In genomic region chr17:57256708-57257112, GRCh38 we compare ENCODE assay signal across 8 cellular contexts. TPM values are rescaled to one million over a fixed set of nuclear protein-coding genes. Genes with fewer than 3 reads are reported as not detected.
DNase-seq lines count a peak whose midpoint lies in the region; ATAC-seq and TF ChIP-seq lines count a peak whose summit lies in the region.

No MANE protein-coding gene starts in this region.

- peaks cover 26% of the 10 kb centered on the region for H3K36me3 Mint-ChIP-seq in activated CD4-positive, alpha-beta memory T cell treated with anti-CD3 and anti-CD28 coated beads for 36 hours
- H3K36me3 Mint-ChIP-seq in natural killer cell: peaks cover 3% of the 10 kb centered on the region

- H3K27ac ChIP-seq in uterus: peak overlapping the region; percentile 98 to 99

- H3K4me3 Mint-ChIP-seq in activated CD4-positive, alpha-beta memory T cell treated with anti-CD3 and anti-CD28 coated beads for 36 hours: peak overlapping the region; percentile 85
- peak overlapping the region; percentile 97 for H3K4me3 Mint-ChIP-seq in natural killer cell

- H3K4me1 ChIP-seq in uterus: peaks cover 0 to 6% of the 10 kb centered on the region in 2 donors

- no peak for TF ChIP-seq CTCF in epithelial cell of proximal tubule (conservative IDR thresholded peaks at IDR 0.05; ENCODE audit: low read depth, low read length)
- no peak for TF ChIP-seq CTCF in natural killer cell (IDR thresholded peaks at IDR 0.05)
- no peak for TF ChIP-seq CTCF in uterus (IDR thresholded peaks at IDR 0.05)

- peak in 3 of 4 experiments; percentile 11 to 36 (median 24) for DNase-seq in activated CD4-positive, CD25-positive, alpha-beta regulatory T cell (lab: John Stamatoyannopoulos, UW)
- DNase-seq in activated CD4-positive, CD25-positive, alpha-beta regulatory T cell treated with anti-CD3 and anti-CD28 coated beads, Interleukin-2, amount 50 U/mL, for 72 hours: no peak
- DNase-seq in LHCN-M2 (ENCODE audit: low read depth) (peak; percentile 19), epithelial cell of proximal tubule (ENCODE audit: low read depth) (no peak), natural killer cell (no peak), uterus (peak in 1 of 2 donors; percentile 49)
- DNase-seq in activated CD4-positive, alpha-beta memory T cell treated with anti-CD3 and anti-CD28 coated beads for 36 hours: peak; percentile 58

- no peaks in the 10 kb centered on the region for H3K27me3 ChIP-seq in uterus

- TF ChIP-seq POLR2A in uterus (IDR thresholded peaks at IDR 0.05): no peak

- H3K27ac Mint-ChIP-seq in activated CD4-positive, alpha-beta memory T cell treated with anti-CD3 and anti-CD28 coated beads for 36 hours: peak overlapping the region; percentile 85
- H3K27ac Mint-ChIP-seq in natural killer cell: peak overlapping the region; percentile 69 to 97

- intact Hi-C loops in activated CD4-positive, alpha-beta memory T cell treated with anti-CD3 and anti-CD28 coated beads for 36 hours (cut with micrococcal nuclease): loop anchor here (1.0 to 5.0 kb wide), 4 partner anchors 22 to 346 kb away; no protein-coding TSS in a partner anchor
- intact Hi-C loops in natural killer cell (cut with micrococcal nuclease): no loop called here
- intact Hi-C loops in uterus (cut with DNase I; ENCODE audit: low total_unique reads): no loop called here

- no peaks in the 10 kb centered on the region for H3K27me3 Mint-ChIP-seq in activated CD4-positive, alpha-beta memory T cell treated with anti-CD3 and anti-CD28 coated beads for 36 hours
- H3K27me3 Mint-ChIP-seq in natural killer cell (ENCODE audit: low read depth in 2 of 2): peaks cover 0 to 3% of the 10 kb centered on the region in 2 donors

- POLR2A ChIA-PET in activated CD4-positive, alpha-beta memory T cell treated with anti-CD3 and anti-CD28 coated beads for 36 hours (lab: Charles Lee): interaction anchor here (0.7 to 1.2 kb wide), 3 partner anchors 12 to 347 kb away, joined by 3 read pairs; no protein-coding TSS in a partner anchor

- H3K4me1 Mint-ChIP-seq in activated CD4-positive, alpha-beta memory T cell treated with anti-CD3 and anti-CD28 coated beads for 36 hours (ENCODE audit: low read depth): peaks cover 48% of the 10 kb centered on the region
- peaks cover 34 to 35% of the 10 kb centered on the region in 2 donors for H3K4me1 Mint-ChIP-seq in natural killer cell

- no peaks in the 10 kb centered on the region for H3K9me3 ChIP-seq in uterus

- ATAC-seq in natural killer cell (peak; percentile 7 to 19 (median 12)), GM18873 (IDR thresholded peaks at IDR 0.05; ENCODE audit: low FRiP score, unreplicated experiment) (no peak)

- CTCF ChIA-PET in activated CD4-positive, alpha-beta memory T cell treated with anti-CD3 and anti-CD28 coated beads for 36 hours (lab: Charles Lee): interaction anchor here (0.9 to 3.2 kb wide), 3 partner anchors 13 to 416 kb away, joined by 3 to 29 read pairs (median 13); no protein-coding TSS in a partner anchor

- H3K4me3 ChIP-seq in epithelial cell of proximal tubule (ENCODE audit: low read depth, low read length) (peak overlapping the region; percentile 80), uterus (peak overlapping the region; percentile 86 to 96)

- H3K9me3 Mint-ChIP-seq in activated CD4-positive, alpha-beta memory T cell treated with anti-CD3 and anti-CD28 coated beads for 36 hours: no peaks in the 10 kb centered on the region
- H3K9me3 Mint-ChIP-seq in natural killer cell: no peaks in the 10 kb centered on the region

- H3K36me3 ChIP-seq in uterus: no peaks in the 10 kb centered on the region

RNA-seq across cellular contexts. Expression of gene MSI2, which starts 0.4 kb away (rescaled TPM):
- total RNA-seq in LHCN-M2 (2014; rRNA removed) (120 and 126 TPM in 2 replicates), epithelial cell of proximal tubule (26.3 and 26.6 TPM in 2 replicates), natural killer cell (100 to 1,000 TPM in 1 of 3 donors, 10 to 100 TPM in 2; 95.5 to 145 (median 96.8) TPM), uterus (10 to 100 TPM; 13.2 to 60.8 (median 44.5) TPM)
- 39.5 TPM for polyA plus RNA-seq in LHCN-M2 (2012)
- 10 to 100 TPM; 65.7 to 71.9 TPM for total RNA-seq in activated CD4-positive, alpha-beta memory T cell treated with anti-CD3 and anti-CD28 coated beads for 36 hours

Comparison
In these comparisons a context has a peak if more than half of its experiments do, and no peak if none do; other contexts are left out.
1. DNase-seq: peak in activated CD4-positive, CD25-positive, alpha-beta regulatory T cell (3 of 4), LHCN-M2 (single experiment) and activated CD4-positive, alpha-beta memory T cell treated with anti-CD3 and anti-CD28 coated beads for 36 hours (single experiment); none in activated CD4-positive, CD25-positive, alpha-beta regulatory T cell treated with anti-CD3 and anti-CD28 coated beads, Interleukin-2, amount 50 U/mL, for 72 hours (single experiment), epithelial cell of proximal tubule (single experiment) and natural killer cell (single experiment).